In the genomic region with DNA sequence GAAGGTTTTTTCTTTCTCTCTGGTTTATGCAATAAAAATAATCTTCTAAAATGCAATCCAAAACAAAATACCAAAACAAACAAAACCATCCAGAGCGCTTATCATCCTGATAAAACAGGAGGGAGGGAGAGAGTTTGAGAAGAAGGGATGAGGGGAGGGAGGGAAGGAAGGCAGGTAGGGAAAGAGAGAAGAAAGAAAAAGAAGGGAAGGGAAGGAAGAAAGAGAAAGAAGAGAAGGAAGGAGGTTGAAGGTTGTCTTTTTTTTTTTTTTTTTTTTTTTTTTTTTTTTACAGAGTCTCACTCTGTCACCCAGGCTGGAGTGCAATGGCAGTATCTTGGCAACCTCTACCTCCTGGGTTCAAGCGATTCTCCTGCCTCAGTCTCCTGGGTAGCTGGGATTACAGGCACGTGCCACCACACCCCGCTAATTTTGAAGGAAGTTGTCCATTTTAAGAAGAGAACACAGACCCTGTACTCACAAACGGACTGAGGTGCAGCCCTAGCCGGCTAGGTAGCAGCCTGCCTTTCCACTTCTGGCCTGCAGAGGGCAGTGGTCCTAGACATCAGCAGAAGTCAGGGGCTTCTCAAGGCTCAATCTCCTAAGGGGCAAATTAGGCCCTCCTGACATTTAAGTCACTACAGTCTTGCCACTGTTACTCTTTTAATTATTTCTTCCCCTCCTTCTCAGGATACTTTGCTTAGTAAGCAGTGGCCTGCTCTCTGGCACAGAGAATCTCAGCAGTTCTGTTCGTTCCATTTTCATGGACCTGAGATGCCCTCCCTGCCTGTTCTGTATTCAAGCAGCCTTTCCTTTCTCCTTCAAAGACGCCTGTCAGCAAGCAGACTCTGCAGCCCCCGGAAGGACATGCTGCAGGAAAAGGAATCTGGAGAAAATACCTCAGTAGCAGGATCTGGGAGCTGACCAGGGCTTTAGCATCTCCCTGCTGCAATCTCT, we compare ENCODE assay signal across 8 cellular contexts.
DNase-seq lines count a peak whose midpoint lies in the region; ATAC-seq and TF ChIP-seq lines count a peak whose summit lies in the region.

No MANE protein-coding gene starts in this region.

- no peak overlapping the region for H3K4me3 Mint-ChIP-seq in activated naive CD4-positive, alpha-beta T cell treated with anti-CD3 and anti-CD28 coated beads, Interleukin-2, amount 10 ng/mL, durations not matched to agents 7 days and 5 days

- H3K9me3 ChIP-seq in SJSA1 (replicated peaks) (no peaks in the 10 kb centered on the region), prostate gland (no peaks in the 10 kb centered on the region), aorta (ENCODE audit: control insufficient read depth, low read length) (no peaks in the 10 kb centered on the region)

- no peaks in the 10 kb centered on the region for H3K27me3 ChIP-seq in SJSA1 (replicated peaks)
- H3K27me3 ChIP-seq in prostate gland (replicated peaks; ENCODE audit: insufficient read depth), result no peaks in the 10 kb centered on the region
- H3K27me3 ChIP-seq in aorta (ENCODE audit: control insufficient read depth in 1 of 2, insufficient read depth in 2 of 2, low read length in 1 of 2), result no peaks in the 10 kb centered on the region

- H3K27ac ChIP-seq in SJSA1 (no peak overlapping the region), prostate gland (no peak overlapping the region), aorta (ENCODE audit: low read depth in 1 of 2, low read length in 2 of 2) (no peak overlapping the region)

- DNase-seq in DMS53 (lab: John Stamatoyannopoulos, UW) (peak; percentile 76), LoVo (ENCODE audit: low spot score) (peak; percentile 69), SJSA1 (ENCODE audit: low read depth in 1 of 2, low spot score in 2 of 2) (peak; percentile 57 to 70), Right ventricle myocardium superior (peak; percentile 85), prostate gland (ENCODE audit: low spot score) (peak; percentile 76), aorta (peak; percentile 79 to 90)
- peak; percentile 80 for DNase-seq in activated naive CD4-positive, alpha-beta T cell treated with anti-CD3 and anti-CD28 coated beads, Interleukin-2, amount 10 ng/mL, durations not matched to agents 7 days and 5 days

- H3K4me3 ChIP-seq in SJSA1 (no peak overlapping the region), prostate gland (no peak overlapping the region), aorta (ENCODE audit: low read length in 2 of 2) (no peak overlapping the region)

- H3K4me1 ChIP-seq in SJSA1 (replicated peaks) (peaks cover 29% of the 10 kb centered on the region), prostate gland (replicated peaks) (peaks cover 7% of the 10 kb centered on the region), aorta (ENCODE audit: control insufficient read depth in 1 of 2, insufficient read depth in 2 of 2, low read length in 2 of 2) (no peaks in the 10 kb centered on the region)

- no peaks in the 10 kb centered on the region for H3K36me3 Mint-ChIP-seq in activated naive CD4-positive, alpha-beta T cell treated with anti-CD3 and anti-CD28 coated beads, Interleukin-2, amount 10 ng/mL, durations not matched to agents 7 days and 5 days

- no peak for TF ChIP-seq POLR2A in prostate gland (IDR thresholded peaks at IDR 0.05)

- H3K9me3 Mint-ChIP-seq in activated naive CD4-positive, alpha-beta T cell treated with anti-CD3 and anti-CD28 coated beads, Interleukin-2, amount 10 ng/mL, durations not matched to agents 7 days and 5 days, result no peaks in the 10 kb centered on the region

- peak; percentile 80 to 86 (median 82) for TF ChIP-seq CTCF in prostate gland (IDR thresholded peaks at IDR 0.05)

- ATAC-seq in GM21717 (IDR thresholded peaks at IDR 0.05; ENCODE audit: unreplicated experiment), result peak; percentile 78
- peak; percentile 91 for ATAC-seq in Right ventricle myocardium superior (ENCODE audit: poor library complexity)
- ATAC-seq in aorta (ENCODE audit: low FRiP score), result peak; percentile 88

- H3K4me1 Mint-ChIP-seq in activated naive CD4-positive, alpha-beta T cell treated with anti-CD3 and anti-CD28 coated beads, Interleukin-2, amount 10 ng/mL, durations not matched to agents 7 days and 5 days, result no peaks in the 10 kb centered on the region

- intact Hi-C loops in Right ventricle myocardium superior (cut with DNase I) (loop anchor here (2.0 kb wide), 1 partner anchor 76 kb away; the partner anchor contains the start of gene EPB41L4B), prostate gland (cut with DNase I) (loop anchor here (5.0 to 10.0 kb wide), 2 partner anchors 78 to 230 kb away; partner anchors contain the start of gene EPB41L4B), aorta (cut with DNase I) (loop anchor here (1.0 to 2.0 kb wide), 2 partner anchors 74 to 77 kb away; partner anchors contain the start of gene EPB41L4B (in 1 of the 2))

- no peak overlapping the region for H3K27ac Mint-ChIP-seq in activated naive CD4-positive, alpha-beta T cell treated with anti-CD3 and anti-CD28 coated beads, Interleukin-2, amount 10 ng/mL, durations not matched to agents 7 days and 5 days

- H3K36me3 ChIP-seq in SJSA1, result no peaks in the 10 kb centered on the region
- no peaks in the 10 kb centered on the region for H3K36me3 ChIP-seq in prostate gland
- H3K36me3 ChIP-seq in aorta (ENCODE audit: control insufficient read depth in 1 of 2, insufficient read depth in 2 of 2, low read length in 1 of 2), result no peaks in the 10 kb centered on the region

- CTCF ChIA-PET in activated naive CD4-positive, alpha-beta T cell treated with anti-CD3 and anti-CD28 coated beads, Interleukin-2, amount 10 ng/mL, durations not matched to agents 7 days and 5 days (lab: Charles Lee), result interaction anchor here (0.9 to 1.7 kb wide), 4 partner anchors 53 to 277 kb away, joined by 3 to 4 read pairs (median 3); no protein-coding TSS in a partner anchor

- 24% methylated on average over 9 of the region's 9 CpGs for WGBS in prostate gland
- WGBS in aorta, 2 donors, result 26 to 32% methylated on average over 9 of the region's 9 CpGs

- H3K27me3 Mint-ChIP-seq in activated naive CD4-positive, alpha-beta T cell treated with anti-CD3 and anti-CD28 coated beads, Interleukin-2, amount 10 ng/mL, durations not matched to agents 7 days and 5 days, result peaks cover 33% of the 10 kb centered on the region
